In genomic region chr4:184416913-184417734, GRCh38 we compare ENCODE assay signal across 9 cellular contexts. TPM values are rescaled to one million over a fixed set of nuclear protein-coding genes. Genes with fewer than 3 reads are reported as not detected.
DNase-seq lines count a peak whose midpoint lies in the region; ATAC-seq and TF ChIP-seq lines count a peak whose summit lies in the region.
"Had no signal": no experiment of that assay in that cellular context is flagged by ENCODE, and none has a peak within 500 bp of the region (broad histone marks: within the 10 kb centered on the region; RNA-seq: fewer than 3 reads in every experiment).

No MANE protein-coding gene starts in this region.

- H3K36me3 Mint-ChIP-seq in activated CD4-positive, alpha-beta memory T cell treated with anti-CD3 and anti-CD28 coated beads for 36 hours = peaks cover 36% of the 10 kb centered on the region

- no TSS peak for BruUV-seq in A673 (replicated peaks; lab: Mats Ljungman, UMichigan)

- DNase-seq in A673 (ENCODE audit: low spot score) = no peak
- peak; percentile 64 for DNase-seq in activated CD4-positive, alpha-beta memory T cell treated with anti-CD3 and anti-CD28 coated beads for 36 hours
- DNase-seq in foreskin keratinocyte = peak in 1 of 2 donors; percentile 21
- DNase-seq in stimulated activated CD8-positive, alpha-beta memory T cell treated with anti-CD3 and anti-CD28 coated beads, Interleukin-7, amount 100 ng/mL, for 4 hours (ENCODE audit: low read depth in 2 of 2) = peak; percentile 12 to 13
- no peak for DNase-seq in HEK293T (ENCODE audit: extremely low spot score)
- DNase-seq in NCI-H2029 (lab: John Stamatoyannopoulos, UW) = no peak

- H3K27me3 Mint-ChIP-seq in activated CD4-positive, alpha-beta memory T cell treated with anti-CD3 and anti-CD28 coated beads for 36 hours = no peaks in the 10 kb centered on the region

- POLR2A ChIA-PET in A673 (lab: Charles Lee; ENCODE audit: low non-redundant PET) = interaction anchor here (0.5 kb wide), 1 partner anchor 57 kb away, joined by 5 read pairs; the partner anchor contains the start of gene IRF2
- POLR2A ChIA-PET in activated CD4-positive, alpha-beta memory T cell treated with anti-CD3 and anti-CD28 coated beads for 36 hours (lab: Charles Lee) = interaction anchor here (0.7 to 1.9 kb wide), 10 partner anchors 57 to 317 kb away, joined by 3 to 11 read pairs (median 4); partner anchors contain the start of genes CENPU and IRF2
- POLR2A ChIA-PET in HEK293T (lab: Yijun Ruan, JAX) = no interaction called here

- H3K4me1 Mint-ChIP-seq in activated CD4-positive, alpha-beta memory T cell treated with anti-CD3 and anti-CD28 coated beads for 36 hours (ENCODE audit: low read depth) = peaks cover 88% of the 10 kb centered on the region

- no peaks in the 10 kb centered on the region for H3K27me3 ChIP-seq in A673 (replicated peaks; ENCODE audit: insufficient read depth, low read depth, low read length, poor library complexity)
- no peaks in the 10 kb centered on the region for H3K27me3 ChIP-seq in foreskin keratinocyte
- H3K27me3 ChIP-seq: cardiac muscle cell had no signal

- CTCF ChIA-PET in A673 (lab: Charles Lee) (no interaction called here), HEK293T (lab: Yijun Ruan, JAX) (interaction anchor here (0.7 kb wide), 1 partner anchor 22 kb away, joined by 3 read pairs; no protein-coding TSS in a partner anchor)
- CTCF ChIA-PET in activated CD4-positive, alpha-beta memory T cell treated with anti-CD3 and anti-CD28 coated beads for 36 hours (lab: Charles Lee) = interaction anchor here (0.6 to 1.4 kb wide), 5 partner anchors 43 to 153 kb away, joined by 3 to 8 read pairs (median 3); no protein-coding TSS in a partner anchor

- H3K27ac ChIP-seq in A673 (ENCODE audit: low read depth, low read length, poor library complexity, severe bottlenecking) (peak overlapping the region; percentile 58), foreskin keratinocyte (peak overlapping the region; percentile 87)
- H3K27ac ChIP-seq: cardiac muscle cell had no signal

- H3K9me3 ChIP-seq in A673 (ENCODE audit: low read depth, low read length, poor library complexity, severe bottlenecking) = no peaks in the 10 kb centered on the region

- H3K4me1 ChIP-seq in A673 (ENCODE audit: insufficient read depth, low read length, poor library complexity, severe bottlenecking) (peaks cover 21% of the 10 kb centered on the region), foreskin keratinocyte (peaks cover 18% of the 10 kb centered on the region)

- peak overlapping the region; percentile 66 for H3K4me3 Mint-ChIP-seq in activated CD4-positive, alpha-beta memory T cell treated with anti-CD3 and anti-CD28 coated beads for 36 hours

- H3K9me3 Mint-ChIP-seq in activated CD4-positive, alpha-beta memory T cell treated with anti-CD3 and anti-CD28 coated beads for 36 hours = no peaks in the 10 kb centered on the region

- intact Hi-C loops in A673 (cut with micrococcal nuclease; ENCODE audit: unreplicated experiment) = no loop called here
- intact Hi-C loops in activated CD4-positive, alpha-beta memory T cell treated with anti-CD3 and anti-CD28 coated beads for 36 hours (cut with micrococcal nuclease) = loop anchor here (5.0 kb wide), 1 partner anchor 315 kb away; the partner anchor contains the start of gene CENPU

- ATAC-seq in GM19397 (IDR thresholded peaks at IDR 0.05; ENCODE audit: unreplicated experiment) (peak; percentile 40), HG03571 (IDR thresholded peaks at IDR 0.05; ENCODE audit: unreplicated experiment) (peak; percentile 47), foreskin keratinocyte (peak; percentile 14)

- TF ChIP-seq CTCF in A673 (conservative IDR thresholded peaks at IDR 0.05; ENCODE audit: low read depth, low read length) (no peak), foreskin keratinocyte (conservative IDR thresholded peaks at IDR 0.05) (no peak)

- no peak overlapping the region for H3K4me3 ChIP-seq in A673 (ENCODE audit: low read depth, low read length, poor library complexity, severe bottlenecking)
- H3K4me3 ChIP-seq: cardiac muscle cell had no signal

- peak overlapping the region; percentile 91 for H3K27ac Mint-ChIP-seq in activated CD4-positive, alpha-beta memory T cell treated with anti-CD3 and anti-CD28 coated beads for 36 hours

- H3K36me3 ChIP-seq in A673 (ENCODE audit: insufficient read depth, low read length, poor library complexity, severe bottlenecking) = peaks cover 23% of the 10 kb centered on the region

TF ChIP-seq in HEK293T, 16 proteins besides CTCF, POLR2A, EP300 and RAD21:
- TF ChIP-seq L3MBTL2 (conservative IDR thresholded peaks at IDR 0.05) = no peak
- TF ChIP-seq NFRKB (IDR thresholded peaks at IDR 0.05) = no peak
- no peak for TF ChIP-seq FOXM1 (IDR thresholded peaks at IDR 0.05; ENCODE audit: borderline replicate concordance)
- TF ChIP-seq FOXK2 (IDR thresholded peaks at IDR 0.05) = no peak
- TF ChIP-seq TARDBP (IDR thresholded peaks at IDR 0.05) = no peak
- TF ChIP-seq ZNF384 (IDR thresholded peaks at IDR 0.05) = no peak
- TF ChIP-seq SUZ12 (IDR thresholded peaks at IDR 0.05) = no peak
- no peak for TF ChIP-seq ARNT (IDR thresholded peaks at IDR 0.05)
- TF ChIP-seq BHLHE40 (IDR thresholded peaks at IDR 0.05; ENCODE audit: borderline replicate concordance) = no peak
- no peak for TF ChIP-seq FOXA1 (IDR thresholded peaks at IDR 0.05)
- no peak for TF ChIP-seq SP1 (IDR thresholded peaks at IDR 0.05)
- no peak for TF ChIP-seq LEF1 (IDR thresholded peaks at IDR 0.05; ENCODE audit: borderline replicate concordance)

RNA-seq across cellular contexts. Expression of gene IRF2, which starts 57.2 kb away (rescaled TPM):
- total RNA-seq in A673 (2021) (27.5 and 28.2 TPM in 2 replicates), foreskin keratinocyte (16.5 and 18.4 TPM in 2 replicates)
- total RNA-seq in activated CD4-positive, alpha-beta memory T cell treated with anti-CD3 and anti-CD28 coated beads for 36 hours = 10 to 100 TPM; 48.1 to 50.9 TPM
- polyA plus RNA-seq in foreskin keratinocyte = 10.7 and 11.9 TPM in 2 replicates

Comparison
In these comparisons a context has a peak if more than half of its experiments do, and no peak if none do; other contexts are left out.
1. DNase-seq: peak in activated CD4-positive, alpha-beta memory T cell treated with anti-CD3 and anti-CD28 coated beads for 36 hours (single experiment) and stimulated activated CD8-positive, alpha-beta memory T cell treated with anti-CD3 and anti-CD28 coated beads, Interleukin-7, amount 100 ng/mL, for 4 hours (2 of 2); none in A673 (single experiment), HEK293T (single experiment) and NCI-H2029 (single experiment).
2. Peak in every context shown above with its lines, with median percentiles within 50 percentile points of each other: ATAC-seq.